Comparison of ENCODE assay signal across 24 cellular contexts in genomic region chr5:34016750-34017149, GRCh38. TPM values are rescaled to one million over a fixed set of nuclear protein-coding genes. Genes with fewer than 3 reads are reported as not detected.
DNase-seq lines count a peak whose midpoint lies in the region; ATAC-seq, FAIRE-seq and TF ChIP-seq lines count a peak whose summit lies in the region.
"Had no signal": no experiment of that assay in that cellular context is flagged by ENCODE, and none has a peak within 500 bp of the region (broad histone marks: within the 10 kb centered on the region; RNA-seq: fewer than 3 reads in every experiment).

No MANE protein-coding gene starts in this region.

- FAIRE-seq in A549 (lab: Jason Lieb, UNC): no peak
- no peak for FAIRE-seq in K562 (lab: Jason Lieb, UNC)
- FAIRE-seq: D721Med, GM12892, GM18507 had no signal

- H3K27me3 Mint-ChIP-seq in nephron progenitor cell (ENCODE audit: low read depth, poor library complexity): peaks cover 3% of the 10 kb centered on the region
- H3K27me3 Mint-ChIP-seq: CD4-positive, CD25-positive, alpha-beta regulatory T cell; CD8-positive, alpha-beta memory T cell had no signal

- CTCF ChIA-PET in A549 (lab: Yijun Ruan, JAX) (interaction anchor here (0.6 kb wide), 1 partner anchor 158 kb away, joined by 3 read pairs; no protein-coding TSS in a partner anchor), K562 (lab: Yijun Ruan, JAX; ENCODE audit: low intra/inter-chr PET ratio) (no interaction called here)

- DNase-seq in A549 (ENCODE audit: low read depth in 1 of 2, low spot score in 1 of 2) (no peak), K562 (ENCODE audit: extremely low read depth in 1 of 4, low spot score in 3 of 4) (no peak), left lobe of liver (ENCODE audit: low spot score) (no peak), nephron progenitor cell (no peak), NCI-H1436 (lab: John Stamatoyannopoulos, UW) (no peak), DMS79 (lab: John Stamatoyannopoulos, UW) (no peak)
- DNase-seq: ACHN; BE2C; C1 segment of cervical spinal cord; Caco-2; CD4-positive, CD25-positive, alpha-beta regulatory T cell; CD8-positive, alpha-beta memory T cell; GDM1; GM23248; H7; HFFc6 had no signal

- H3K4me2 ChIP-seq in A549 (no peak overlapping the region), K562 (ENCODE audit: insufficient read depth, low read length) (no peak overlapping the region)

- ATAC-seq in A549: no peak
- no peak for ATAC-seq in K562
- ATAC-seq in left lobe of liver: peak; percentile 66
- ATAC-seq: HCT116 had no signal

- no peak overlapping the region for H3K9ac ChIP-seq in K562 (ENCODE audit: insufficient read depth in 1 of 2, low read depth in 2 of 2, low read length in 2 of 2)
- H3K9ac ChIP-seq: GM23248 had no signal

- H3K4me1 Mint-ChIP-seq in nephron progenitor cell: peaks cover 5% of the 10 kb centered on the region

- TF ChIP-seq CTCF in A549 (IDR thresholded peaks at IDR 0.05): no peak
- TF ChIP-seq CTCF in K562 (IDR thresholded peaks at IDR 0.05 in 2 of 3, conservative IDR thresholded peaks at IDR 0.05 in 1 of 3; ENCODE audit: insufficient read depth in 2 of 3, low read depth in 1 of 3, low read length in 3 of 3): no peak
- TF ChIP-seq CTCF in nephron progenitor cell (IDR thresholded peaks at IDR 0.05): no peak

- H4K20me1 ChIP-seq in K562 (replicated peaks; ENCODE audit: control insufficient read depth, insufficient read depth, low read length): no peaks in the 10 kb centered on the region

- in situ Hi-C loops in K562 (cut with MboI): no loop called here

- intact Hi-C loops in K562 (cut with micrococcal nuclease): no loop called here

- BruUV-seq in K562 (replicated peaks; lab: Mats Ljungman, UMichigan): no TSS peak

- H3K4me3 ChIP-seq in A549 (no peak overlapping the region), K562 (no peak overlapping the region)
- H3K4me3 ChIP-seq: GM23248 had no signal

- peaks cover 0 to 3% of the 10 kb centered on the region in 2 experiments; a peak in 1 of 5 replicates for H3K27me3 ChIP-seq in K562 (ENCODE audit: control insufficient read depth in 2 of 2, insufficient read depth in 2 of 2, low read length in 2 of 2)
- H3K27me3 ChIP-seq: BE2C had no signal

- H3K27ac ChIP-seq in A549 (no peak overlapping the region), K562 (ENCODE audit: extremely low read depth, low read depth, low read length) (no peak overlapping the region)
- H3K27ac ChIP-seq: GM23248, HL-60 had no signal

- no peaks in the 10 kb centered on the region for H3K4me1 ChIP-seq in A549
- H3K4me1 ChIP-seq in K562 (replicated peaks in 1 of 2; ENCODE audit: control insufficient read depth in 2 of 2, insufficient read depth in 2 of 2, low read length in 2 of 2): no peaks in the 10 kb centered on the region
- H3K4me1 ChIP-seq: BE2C had no signal

- peak overlapping the region; percentile 9 for H3K27ac Mint-ChIP-seq in nephron progenitor cell
- H3K27ac Mint-ChIP-seq: CD4-positive, CD25-positive, alpha-beta regulatory T cell; HFFc6 had no signal

- no peak for TF ChIP-seq POLR2A in A549 (IDR thresholded peaks at IDR 0.05; ENCODE audit: low read length)
- TF ChIP-seq POLR2A in K562 (conservative IDR thresholded peaks at IDR 0.05): no peak

- no peak overlapping the region for H3K4me3 Mint-ChIP-seq in nephron progenitor cell
- H3K4me3 Mint-ChIP-seq: CD4-positive, CD25-positive, alpha-beta regulatory T cell; CD8-positive, alpha-beta memory T cell; HFFc6 had no signal

- WGBS in A549 (ENCODE audit: missing lambda C conversion rate): 77% methylated on average over 2 of the region's 2 CpGs
- 60% methylated on average over 2 of the region's 2 CpGs for WGBS in K562 (ENCODE audit: insufficient coverage, low coverage, missing lambda C conversion rate)

- H3K36me3 Mint-ChIP-seq in nephron progenitor cell (ENCODE audit: low read depth): peaks cover 66% of the 10 kb centered on the region

- no peak overlapping the region for H2AFZ ChIP-seq in K562 (ENCODE audit: low read depth, low read length)
- H2AFZ ChIP-seq: GM23248 had no signal

- no peaks in the 10 kb centered on the region for H3K79me2 ChIP-seq in K562 (ENCODE audit: control insufficient read depth, insufficient read depth, low read length)

- no peaks in the 10 kb centered on the region for H3K36me3 ChIP-seq in K562 (ENCODE audit: control insufficient read depth, insufficient read depth, low read length)
- H3K36me3 ChIP-seq: BE2C had no signal

- no peak for TF ChIP-seq RAD21 in A549 (conservative IDR thresholded peaks at IDR 0.05 in 1 of 2, IDR thresholded peaks at IDR 0.05 in 1 of 2)
- TF ChIP-seq RAD21 in K562 (CRISPR knock-in tag; conservative IDR thresholded peaks at IDR 0.05 in 1 of 2, IDR thresholded peaks at IDR 0.05 in 1 of 2): no peak

- no peaks in the 10 kb centered on the region for H3K9me3 ChIP-seq in A549
- H3K9me3 ChIP-seq in K562 (replicated peaks; ENCODE audit: control insufficient read depth, insufficient read depth, low read depth, low read length): no peaks in the 10 kb centered on the region
- H3K9me3 ChIP-seq: BE2C, Caco-2 had no signal

- peaks cover 9% of the 10 kb centered on the region for H3K9me3 Mint-ChIP-seq in nephron progenitor cell
- H3K9me3 Mint-ChIP-seq: CD4-positive, CD25-positive, alpha-beta regulatory T cell; CD8-positive, alpha-beta memory T cell; HFFc6 had no signal

- POLR2A ChIA-PET in A549 (lab: Yijun Ruan, JAX) (interaction anchor here (0.6 kb wide), 1 partner anchor 9 kb away, joined by 3 read pairs; the partner anchor contains the start of gene AMACR), K562 (lab: Yijun Ruan, JAX) (interaction anchor here (1.7 kb wide), 1 partner anchor 12 kb away, joined by 4 read pairs; no protein-coding TSS in a partner anchor)

- no peaks in the 10 kb centered on the region for H3K9me1 ChIP-seq in K562 (ENCODE audit: control insufficient read depth, insufficient read depth, low read length)

- no peak for TF ChIP-seq EP300 in A549 (IDR thresholded peaks at IDR 0.05)
- no peak for TF ChIP-seq EP300 in K562 (IDR thresholded peaks at IDR 0.05; ENCODE audit: low read length)

RNA-seq across cellular contexts. Expression of gene AMACR, which starts 8.9 kb away (rescaled TPM):
- polyA plus RNA-seq in A549 (2011; rRNA removed) (22.1 and 30.1 TPM in 2 replicates), A549 (2017; fragmentation: RNase III; extraction: RNeasy Plus Mini Kit Qiagen cat#74134 plus additional on column Dnase treatment) (16.7 to 21.1 TPM (median 19.6 TPM) in 3 replicates), K562 (2011; rRNA removed) (3.9 and 4.2 TPM in 2 replicates), K562 (2014; fragmentation: Illumina TruSeq; extraction: Trizol) (3.5 and 3.8 TPM in 2 replicates), K562 (2014; fragmentation: Nextera tagmentation; extraction: Ambion mirVana) (under 1 TPM; 0.72 to 0.81 TPM), K562 (2014; rRNA removed) (4.1 and 5.0 TPM in 2 replicates)
- polyA plus RNA-seq in A549 (2012; cell fraction: cytosol; rRNA removed): 7.6 and 10.0 TPM in 2 replicates
- 5.7 and 7.6 TPM in 2 replicates for polyA plus RNA-seq in A549 (2012; cell fraction: nucleus; rRNA removed)
- 8.4 and 9.1 TPM in 2 replicates for polyA minus RNA-seq in A549 (2011; rRNA and poly(A)+ RNA removed)
- total RNA-seq in K562 (2011; cell fraction: chromatin; rRNA removed; ENCODE audit: low replicate concordance): 0.65 and 1.2 TPM in 2 replicates
- total RNA-seq in K562 (2011; cell fraction: nucleolus; rRNA removed): 0.66 and 1.3 TPM in 2 replicates
- 0.95 and 1.3 TPM in 2 replicates for total RNA-seq in K562 (2011; cell fraction: nucleoplasm; rRNA removed)
- total RNA-seq in K562 (2014; rRNA removed) (2.2 and 3.5 TPM in 2 replicates), K562 (2014; rRNA removed; fragmentation: Illumina TruSeq; extraction: Trizol) (4.4 and 4.5 TPM in 2 replicates), K562 (2015; rRNA removed; fragmentation: Illumina TruSeq; extraction: Trizol) (2.1 and 4.0 TPM in 2 replicates), K562 (2021) (4.6 and 5.1 TPM in 2 replicates), left lobe of liver (58.0 TPM)
- 2.5 and 3.8 TPM in 2 replicates for polyA plus RNA-seq in K562 (2011; cell fraction: cytosol; rRNA removed)
- 0.98 and 1.6 TPM in 2 replicates for polyA plus RNA-seq in K562 (2011; cell fraction: nucleus; rRNA removed)
- polyA plus RNA-seq in K562 (2012): 3.3 and 5.1 TPM in 2 replicates
- polyA minus RNA-seq in K562 (2011; rRNA and poly(A)+ RNA removed): 3.8 and 4.9 TPM in 2 replicates
- polyA minus RNA-seq in K562 (2011; cell fraction: cytosol; rRNA and poly(A)+ RNA removed): 1.3 and 3.0 TPM in 2 replicates
- polyA minus RNA-seq in K562 (2011; cell fraction: nucleus; rRNA and poly(A)+ RNA removed): 1.5 and 1.8 TPM in 2 replicates

RNA-seq across cellular contexts. Expression of gene C1QTNF3, which starts 26.3 kb away (rescaled TPM):
- 1.3 and 1.4 TPM in 2 replicates for polyA plus RNA-seq in A549 (2011; rRNA removed)
- polyA plus RNA-seq in A549 (2012; cell fraction: cytosol; rRNA removed): 0.11 and 0.16 TPM in 2 replicates
- polyA plus RNA-seq in A549 (2012; cell fraction: nucleus; rRNA removed): 0.77 and 0.91 TPM in 2 replicates
- polyA plus RNA-seq in A549 (2017; fragmentation: RNase III; extraction: RNeasy Plus Mini Kit Qiagen cat#74134 plus additional on column Dnase treatment): 0.18 to 0.35 TPM (median 0.26 TPM) in 3 replicates
- 0.58 TPM in 2 replicates for polyA minus RNA-seq in A549 (2011; rRNA and poly(A)+ RNA removed)
- 3.7 and 5.2 TPM in 2 replicates for total RNA-seq in K562 (2011; cell fraction: chromatin; rRNA removed; ENCODE audit: low replicate concordance)
- total RNA-seq in K562 (2011; cell fraction: nucleolus; rRNA removed): 1.5 and 2.1 TPM in 2 replicates
- 4.3 and 5.7 TPM in 2 replicates for total RNA-seq in K562 (2011; cell fraction: nucleoplasm; rRNA removed)
- 1.7 and 2.9 TPM in 2 replicates for total RNA-seq in K562 (2014; rRNA removed)
- total RNA-seq in K562 (2014; rRNA removed; fragmentation: Illumina TruSeq; extraction: Trizol): 1.8 and 2.4 TPM in 2 replicates
- 3.0 and 3.3 TPM in 2 replicates for total RNA-seq in K562 (2015; rRNA removed; fragmentation: Illumina TruSeq; extraction: Trizol)
- 0.96 and 1.8 TPM in 2 replicates for total RNA-seq in K562 (2021)
- polyA plus RNA-seq in K562 (2011; rRNA removed): 1.9 and 3.0 TPM in 2 replicates
- polyA plus RNA-seq in K562 (2011; cell fraction: cytosol; rRNA removed): 0.30 and 1.3 TPM in 2 replicates
- polyA plus RNA-seq in K562 (2011; cell fraction: nucleus; rRNA removed): 6.3 and 11.8 TPM in 2 replicates
- 2.0 and 4.1 TPM in 2 replicates for polyA plus RNA-seq in K562 (2012)
- polyA plus RNA-seq in K562 (2014; fragmentation: Illumina TruSeq; extraction: Trizol): 1.9 and 2.3 TPM in 2 replicates
- polyA plus RNA-seq in K562 (2014; fragmentation: Nextera tagmentation; extraction: Ambion mirVana): under 1 TPM; 0.51 to 0.62 TPM
- 2.0 and 2.4 TPM in 2 replicates for polyA plus RNA-seq in K562 (2014; rRNA removed)
- polyA minus RNA-seq in K562 (2011; rRNA and poly(A)+ RNA removed): 1.9 and 3.8 TPM in 2 replicates
- not detected in 2 replicates for polyA minus RNA-seq in K562 (2011; cell fraction: cytosol; rRNA and poly(A)+ RNA removed)
- polyA minus RNA-seq in K562 (2011; cell fraction: nucleus; rRNA and poly(A)+ RNA removed): 2.3 and 3.7 TPM in 2 replicates
- total RNA-seq in left lobe of liver: 1.9 TPM
- total RNA-seq: A172 had no signal

RNA-seq across cellular contexts. Expression of gene SLC45A2, which starts 32.3 kb away (rescaled TPM):
- polyA plus RNA-seq in A549 (2011; rRNA removed) (not detected in 2 replicates), A549 (2017; fragmentation: RNase III; extraction: RNeasy Plus Mini Kit Qiagen cat#74134 plus additional on column Dnase treatment) (not detected in 3 replicates), K562 (2011; rRNA removed) (not detected in 2 replicates), K562 (2014; fragmentation: Illumina TruSeq; extraction: Trizol) (0.24 TPM in 1 of 2 replicates, not detected in the other), K562 (2014; fragmentation: Nextera tagmentation; extraction: Ambion mirVana) (under 1 TPM; 0.03 to 0.14 TPM), K562 (2014; rRNA removed) (0.26 and 0.29 TPM in 2 replicates)
- 0.04 TPM in 1 of 2 replicates, not detected in the other for polyA plus RNA-seq in A549 (2012; cell fraction: cytosol; rRNA removed)
- 0.05 TPM in 1 of 2 replicates, not detected in the other for polyA plus RNA-seq in A549 (2012; cell fraction: nucleus; rRNA removed)
- polyA minus RNA-seq in A549 (2011; rRNA and poly(A)+ RNA removed): 0.33 TPM in 1 of 2 replicates, not detected in the other
- not detected in 2 replicates for total RNA-seq in K562 (2011; cell fraction: chromatin; rRNA removed; ENCODE audit: low replicate concordance)
- 0.17 TPM in 1 of 2 replicates, not detected in the other for total RNA-seq in K562 (2011; cell fraction: nucleolus; rRNA removed)
- total RNA-seq in K562 (2011; cell fraction: nucleoplasm; rRNA removed): not detected in 2 replicates
- total RNA-seq in K562 (2014; rRNA removed) (not detected in 2 replicates), K562 (2014; rRNA removed; fragmentation: Illumina TruSeq; extraction: Trizol) (0.06 TPM in 1 of 2 replicates, not detected in the other), K562 (2015; rRNA removed; fragmentation: Illumina TruSeq; extraction: Trizol) (0.23 and 0.25 TPM in 2 replicates), K562 (2021) (0.13 and 0.16 TPM in 2 replicates), left lobe of liver (0.48 TPM)
- polyA plus RNA-seq in K562 (2011; cell fraction: cytosol; rRNA removed): not detected in 2 replicates
- 0.04 and 0.13 TPM in 2 replicates for polyA plus RNA-seq in K562 (2011; cell fraction: nucleus; rRNA removed)
- polyA plus RNA-seq in K562 (2012): 0.10 and 0.17 TPM in 2 replicates
- polyA minus RNA-seq in K562 (2011; rRNA and poly(A)+ RNA removed): not detected in 2 replicates
- polyA minus RNA-seq in K562 (2011; cell fraction: cytosol; rRNA and poly(A)+ RNA removed): not detected in 2 replicates
- not detected in 2 replicates for polyA minus RNA-seq in K562 (2011; cell fraction: nucleus; rRNA and poly(A)+ RNA removed)
- total RNA-seq: A172; CD4-positive, CD25-positive, alpha-beta regulatory T cell; CD8-positive, alpha-beta memory T cell; Daoy; GM23248; HFFc6; HT1080 had no signal
- polyA plus RNA-seq: CD4-positive, CD25-positive, alpha-beta regulatory T cell; CD8-positive, alpha-beta memory T cell; GM23248 had no signal

Comparison
In these comparisons a context has a peak if more than half of its experiments do, and no peak if none do; other contexts are left out.
1. Of the 35 proteins assayed by ChIP-seq in both K562 and A549: peak only in K562: none; only in A549: none; in both: MAFK; in neither: 34.